ENCODE assay signal across 1 cellular context in genomic region chr10:116836902-116837513, GRCh38.
TF ChIP-seq lines count a peak whose summit lies in the region.

No MANE protein-coding gene starts in this region.

TF ChIP-seq in SK-N-SH treated with all-trans-retinoic acid at 6 μM for 48 hours, 23 proteins besides CTCF, POLR2A, EP300 and RAD21 (continued from another document):
- no peak for TF ChIP-seq ARNTL (CRISPR knock-in tag; IDR thresholded peaks at IDR 0.05; ENCODE audit: borderline replicate concordance, low read depth)
